Comparison of ENCODE assay signal across 11 cellular contexts in genomic region chr1:235918032-235918431, GRCh38. TPM values are rescaled to one million over a fixed set of nuclear protein-coding genes. Genes with fewer than 3 reads are reported as not detected.
DNase-seq lines count a peak whose midpoint lies in the region; ATAC-seq and TF ChIP-seq lines count a peak whose summit lies in the region.
"Had no signal": no experiment of that assay in that cellular context is flagged by ENCODE, and none has a peak within 500 bp of the region (broad histone marks: within the 10 kb centered on the region; RNA-seq: fewer than 3 reads in every experiment).

No MANE protein-coding gene starts in this region.

- peak overlapping the region; percentile 49 for H3K9ac ChIP-seq in PC-3 (ENCODE audit: low read length)

- H3F3A ChIP-seq in PC-3 (ENCODE audit: low read length, unreplicated experiment) = peaks cover 2% of the 10 kb centered on the region

- ATAC-seq in PC-3 = no peak
- no peak for ATAC-seq in gastrocnemius medialis
- ATAC-seq: WTC11 had no signal

- H3K9me2 ChIP-seq in PC-3 (replicated peaks; ENCODE audit: low read length) = no peaks in the 10 kb centered on the region

- CTCF ChIA-PET in PC-3 (lab: Charles Lee) = interaction anchor here (1.2 kb wide), 1 partner anchor 53 kb away, joined by 5 read pairs; no protein-coding TSS in a partner anchor

- POLR2A ChIA-PET in PC-3 (lab: Charles Lee; ENCODE audit: unreplicated experiment) = no interaction called here

- no peaks in the 10 kb centered on the region for H3K27me3 Mint-ChIP-seq in dendritic cell treated with granulocyte-macrophage colony-stimulating factor and Interleukin-4, amounts not matched to agents 40 ng/mL and 50 ng/mL, for 4 days

- H3K4me2 ChIP-seq in PC-3 (ENCODE audit: low read length) = peak overlapping the region; percentile 49; the same call in 1 of the 2 replicates

- H3K27ac Mint-ChIP-seq in dendritic cell treated with granulocyte-macrophage colony-stimulating factor and Interleukin-4, amounts not matched to agents 40 ng/mL and 50 ng/mL, for 4 days = peak overlapping the region; percentile 71
- H3K27ac Mint-ChIP-seq: WTC11 had no signal

- no peak overlapping the region for H2AFZ ChIP-seq in PC-3 (ENCODE audit: low read length)

- no peaks in the 10 kb centered on the region for H4K20me1 ChIP-seq in PC-3 (ENCODE audit: low read length)

- in situ Hi-C loops in gastrocnemius medialis (cut with MboI; ENCODE audit: low sequenced_read_pairs in 4 of 4) = no loop called here

- H3K36me3 ChIP-seq in PC-3 (ENCODE audit: low read depth, low read length) (no peaks in the 10 kb centered on the region), gastrocnemius medialis (no peaks in the 10 kb centered on the region)

- no peaks in the 10 kb centered on the region for H3K79me2 ChIP-seq in PC-3 (ENCODE audit: low read length)

- TF ChIP-seq CTCF in PC-3 (conservative IDR thresholded peaks at IDR 0.05; ENCODE audit: low read depth, low read length) (no peak), gastrocnemius medialis (IDR thresholded peaks at IDR 0.05 in 4 of 5, conservative IDR thresholded peaks at IDR 0.05 in 1 of 5) (no peak)

- TF ChIP-seq POLR2A in gastrocnemius medialis (IDR thresholded peaks at IDR 0.05) = no peak

- DNase-seq in DMS 273 treated with DMSO at 0.1 percent for 48 hours (lab: John Stamatoyannopoulos, UW) (peak; percentile 45), PC-3 (no peak), gastrocnemius medialis (no peak), NCI-H226 (no peak), AML-193 (lab: John Stamatoyannopoulos, UW) (no peak), COLO668 (lab: John Stamatoyannopoulos, UW; ENCODE audit: unreplicated experiment) (no peak), NCI-H345 treated with DMSO at 0.1 percent for 48 hours (lab: John Stamatoyannopoulos, UW; ENCODE audit: unreplicated experiment) (no peak)
- DNase-seq: cortex of kidney had no signal

- intact Hi-C loops in PC-3 (cut with micrococcal nuclease) = no loop called here
- intact Hi-C loops in dendritic cell treated with granulocyte-macrophage colony-stimulating factor and Interleukin-4, amounts not matched to agents 40 ng/mL and 50 ng/mL, for 4 days (cut with micrococcal nuclease) = no loop called here
- intact Hi-C loops in gastrocnemius medialis (cut with DNase I; ENCODE audit: low total_unique reads) = no loop called here

- H3K9me3 Mint-ChIP-seq in dendritic cell treated with granulocyte-macrophage colony-stimulating factor and Interleukin-4, amounts not matched to agents 40 ng/mL and 50 ng/mL, for 4 days = no peaks in the 10 kb centered on the region
- H3K9me3 Mint-ChIP-seq: activated T-helper 2 cell treated with anti-CD3 and anti-CD28 coated beads, Interferon-gamma antibody, Interleukin-2, Interleukin-4, amounts not matched to agents 10 μg/mL and 5 μg/mL and 100 μg/mL, durations not matched to agents 14 hours and 24 hours and 36 hours; WTC11 had no signal

- H3K4me1 Mint-ChIP-seq in dendritic cell treated with granulocyte-macrophage colony-stimulating factor and Interleukin-4, amounts not matched to agents 40 ng/mL and 50 ng/mL, for 4 days (ENCODE audit: low read depth) = peaks cover 70% of the 10 kb centered on the region

- H3K4me1 ChIP-seq in PC-3 (ENCODE audit: insufficient read depth, low read length) (peaks cover 70% of the 10 kb centered on the region), gastrocnemius medialis (no peaks in the 10 kb centered on the region)

- no peaks in the 10 kb centered on the region for H3K36me3 Mint-ChIP-seq in dendritic cell treated with granulocyte-macrophage colony-stimulating factor and Interleukin-4, amounts not matched to agents 40 ng/mL and 50 ng/mL, for 4 days (ENCODE audit: low read depth)
- H3K36me3 Mint-ChIP-seq: WTC11 had no signal

- no peak overlapping the region for H3K4me3 Mint-ChIP-seq in dendritic cell treated with granulocyte-macrophage colony-stimulating factor and Interleukin-4, amounts not matched to agents 40 ng/mL and 50 ng/mL, for 4 days
- H3K4me3 Mint-ChIP-seq: WTC11 had no signal

- H3K27me3 ChIP-seq in PC-3 (ENCODE audit: low read length) (no peaks in the 10 kb centered on the region), gastrocnemius medialis (no peaks in the 10 kb centered on the region)

- BruUV-seq in PC-3 (replicated peaks; lab: Mats Ljungman, UMichigan) = no TSS peak

- peak overlapping the region; percentile 94 for H3K27ac ChIP-seq in PC-3 (ENCODE audit: low read length)
- H3K27ac ChIP-seq in gastrocnemius medialis = peak overlapping the region; percentile 23 to 61 (median 42)

- H3K4me3 ChIP-seq in PC-3 (ENCODE audit: low read length) (no peak overlapping the region), gastrocnemius medialis (no peak overlapping the region)

- H3K9me3 ChIP-seq in PC-3 (ENCODE audit: low read length) (no peaks in the 10 kb centered on the region), gastrocnemius medialis (no peaks in the 10 kb centered on the region)

RNA-seq across cellular contexts. Expression of gene LYST, which starts 51.3 kb away (rescaled TPM):
- total RNA-seq in PC-3 (2014; rRNA removed) = 4.8 and 5.0 TPM in 2 replicates
- total RNA-seq in gastrocnemius medialis = 10 to 100 TPM in 3 of 4 donors, 1 to 10 TPM in 1; 6.6 to 21.9 (median 10.7) TPM
